Comparison of ENCODE assay signal across 1 cellular context in genomic region chr3:146544013-146544928, GRCh38.
TF ChIP-seq lines count a peak whose summit lies in the region.

Gene PLSCR1, minus strand, starts transcription at chr3:146544607. Its CDS starts 8,055 bp downstream, at chr3:146536552.

TF ChIP-seq in HepG2, 621 proteins besides CTCF, POLR2A, EP300 and RAD21 (continued from another document and continues in another):
- TF ChIP-seq HOMEZ (CRISPR knock-in tag; IDR thresholded peaks at IDR 0.05; ENCODE audit: low read depth) (no peak), ZNF337 (CRISPR knock-in tag; IDR thresholded peaks at IDR 0.05; ENCODE audit: borderline replicate concordance, low read depth) (no peak), THYN1 (CRISPR knock-in tag; IDR thresholded peaks at IDR 0.05; ENCODE audit: borderline replicate concordance, low read depth) (no peak), RBM39 (IDR thresholded peaks at IDR 0.05; ENCODE audit: low read depth, low read length, poor library complexity, severe bottlenecking) (peak; percentile 76), NFYC (CRISPR knock-in tag; IDR thresholded peaks at IDR 0.05) (peak; percentile 16; the same call in 1 of the 2 replicates), ZC3H13 (CRISPR knock-in tag; IDR thresholded peaks at IDR 0.05) (no peak), ZNF318 (CRISPR knock-in tag; IDR thresholded peaks at IDR 0.05) (0 out of 2 replicates have a peak, but pooled peaks have one; percentile 35), MIER2 (CRISPR knock-in tag; IDR thresholded peaks at IDR 0.05) (no peak), NR2F1 (CRISPR knock-in tag; IDR thresholded peaks at IDR 0.05) (peak in 1 of 2 experiments; percentile 8; a peak in 1 of 4 replicates), NKX3-1 (CRISPR knock-in tag; IDR thresholded peaks at IDR 0.05) (no peak), HDAC2 (CRISPR knock-in tag; IDR thresholded peaks at IDR 0.05) (peak; percentile 45; the same call in 1 of the 2 replicates), HNRNPK (IDR thresholded peaks at IDR 0.05; ENCODE audit: low read depth, low read length, poor library complexity, severe bottlenecking) (peak; percentile 65), ZZZ3 (CRISPR knock-in tag; IDR thresholded peaks at IDR 0.05; ENCODE audit: borderline replicate concordance) (no peak), BCL6 (CRISPR knock-in tag; IDR thresholded peaks at IDR 0.05) (peak; percentile 34; the same call in 1 of the 2 replicates), MAFG (CRISPR knock-in tag; IDR thresholded peaks at IDR 0.05) (no peak), ZBTB46 (CRISPR knock-in tag; IDR thresholded peaks at IDR 0.05; ENCODE audit: borderline replicate concordance) (no peak), TP53 (CRISPR knock-in tag; conservative IDR thresholded peaks at IDR 0.05) (no peak), ZNF317 (CRISPR knock-in tag; IDR thresholded peaks at IDR 0.05) (no peak; the same call in 1 of the 2 replicates), UBTF (CRISPR knock-in tag; IDR thresholded peaks at IDR 0.05) (peak; percentile 87), ZNF235 (CRISPR knock-in tag; IDR thresholded peaks at IDR 0.05; ENCODE audit: borderline replicate concordance) (no peak), ZNF740 (CRISPR knock-in tag; IDR thresholded peaks at IDR 0.05) (no peak), MIER3 (CRISPR knock-in tag; IDR thresholded peaks at IDR 0.05; ENCODE audit: borderline replicate concordance) (no peak; the same call in 1 of the 2 replicates), REPIN1 (CRISPR knock-in tag; IDR thresholded peaks at IDR 0.05; ENCODE audit: borderline replicate concordance, low read depth) (peak; percentile 85), BRF2 (CRISPR knock-in tag; IDR thresholded peaks at IDR 0.05) (peak; percentile 65; the same call in 1 of the 2 replicates), PLRG1 (conservative IDR thresholded peaks at IDR 0.05) (no peak), MAFF (IDR thresholded peaks at IDR 0.05; ENCODE audit: low read depth, low read length) (no peak), MBNL3 (CRISPR knock-in tag; conservative IDR thresholded peaks at IDR 0.05) (no peak), ISX (CRISPR knock-in tag; conservative IDR thresholded peaks at IDR 0.05) (no peak), ELF4 (CRISPR knock-in tag; IDR thresholded peaks at IDR 0.05; ENCODE audit: borderline replicate concordance) (no peak), ZFP36 (IDR thresholded peaks at IDR 0.05; ENCODE audit: borderline replicate concordance, low read depth, low read length, partially characterized antibody) (no peak), NR1H2 (CRISPR knock-in tag; IDR thresholded peaks at IDR 0.05; ENCODE audit: borderline replicate concordance, low read depth) (no peak), ERF (CRISPR knock-in tag; IDR thresholded peaks at IDR 0.05) (0 out of 2 replicates have a peak, but pooled peaks have one; percentile 33), ZSCAN20 (CRISPR knock-in tag; IDR thresholded peaks at IDR 0.05; ENCODE audit: borderline replicate concordance) (no peak), NFIC (IDR thresholded peaks at IDR 0.05; ENCODE audit: low read length) (no peak), ZMYM2 (CRISPR knock-in tag; IDR thresholded peaks at IDR 0.05) (no peak), ZNF614 (CRISPR knock-in tag; IDR thresholded peaks at IDR 0.05; ENCODE audit: borderline replicate concordance) (peak; percentile 60; the same call in 1 of the 2 replicates), CEBPB (IDR thresholded peaks at IDR 0.05; ENCODE audit: borderline replicate concordance, low read depth, low read length) (no peak)
- TF ChIP-seq, protein P1, sequence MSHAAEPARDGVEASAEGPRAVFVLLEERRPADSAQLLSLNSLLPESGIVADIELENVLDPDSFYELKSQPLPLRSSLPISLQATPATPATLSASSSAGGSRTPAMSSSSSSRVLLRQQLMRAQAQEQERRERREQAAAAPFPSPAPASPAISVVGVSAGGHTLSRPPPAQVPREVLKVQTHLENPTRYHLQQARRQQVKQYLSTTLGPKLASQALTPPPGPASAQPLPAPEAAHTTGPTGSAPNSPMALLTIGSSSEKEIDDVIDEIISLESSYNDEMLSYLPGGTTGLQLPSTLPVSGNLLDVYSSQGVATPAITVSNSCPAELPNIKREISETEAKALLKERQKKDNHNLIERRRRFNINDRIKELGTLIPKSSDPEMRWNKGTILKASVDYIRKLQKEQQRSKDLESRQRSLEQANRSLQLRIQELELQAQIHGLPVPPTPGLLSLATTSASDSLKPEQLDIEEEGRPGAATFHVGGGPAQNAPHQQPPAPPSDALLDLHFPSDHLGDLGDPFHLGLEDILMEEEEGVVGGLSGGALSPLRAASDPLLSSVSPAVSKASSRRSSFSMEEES (CRISPR knock-in tag; IDR thresholded peaks at IDR 0.05), result peak; percentile 62
- TF ChIP-seq, protein P2, sequence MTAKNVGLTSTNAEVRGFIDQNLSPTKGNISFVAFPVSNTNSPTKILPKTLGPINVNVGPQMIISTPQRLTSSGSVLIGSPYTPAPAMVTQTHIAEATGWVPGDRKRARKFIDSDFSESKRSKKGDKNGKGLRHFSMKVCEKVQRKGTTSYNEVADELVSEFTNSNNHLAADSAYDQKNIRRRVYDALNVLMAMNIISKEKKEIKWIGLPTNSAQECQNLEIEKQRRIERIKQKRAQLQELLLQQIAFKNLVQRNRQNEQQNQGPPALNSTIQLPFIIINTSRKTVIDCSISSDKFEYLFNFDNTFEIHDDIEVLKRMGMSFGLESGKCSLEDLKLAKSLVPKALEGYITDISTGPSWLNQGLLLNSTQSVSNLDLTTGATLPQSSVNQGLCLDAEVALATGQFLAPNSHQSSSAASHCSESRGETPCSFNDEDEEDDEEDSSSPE (CRISPR knock-in tag; IDR thresholded peaks at IDR 0.05), result peak; percentile 79
- TF ChIP-seq, protein P3, sequence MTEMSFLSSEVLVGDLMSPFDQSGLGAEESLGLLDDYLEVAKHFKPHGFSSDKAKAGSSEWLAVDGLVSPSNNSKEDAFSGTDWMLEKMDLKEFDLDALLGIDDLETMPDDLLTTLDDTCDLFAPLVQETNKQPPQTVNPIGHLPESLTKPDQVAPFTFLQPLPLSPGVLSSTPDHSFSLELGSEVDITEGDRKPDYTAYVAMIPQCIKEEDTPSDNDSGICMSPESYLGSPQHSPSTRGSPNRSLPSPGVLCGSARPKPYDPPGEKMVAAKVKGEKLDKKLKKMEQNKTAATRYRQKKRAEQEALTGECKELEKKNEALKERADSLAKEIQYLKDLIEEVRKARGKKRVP (CRISPR knock-in tag; IDR thresholded peaks at IDR 0.05), result no peak
- TF ChIP-seq, protein P4, sequence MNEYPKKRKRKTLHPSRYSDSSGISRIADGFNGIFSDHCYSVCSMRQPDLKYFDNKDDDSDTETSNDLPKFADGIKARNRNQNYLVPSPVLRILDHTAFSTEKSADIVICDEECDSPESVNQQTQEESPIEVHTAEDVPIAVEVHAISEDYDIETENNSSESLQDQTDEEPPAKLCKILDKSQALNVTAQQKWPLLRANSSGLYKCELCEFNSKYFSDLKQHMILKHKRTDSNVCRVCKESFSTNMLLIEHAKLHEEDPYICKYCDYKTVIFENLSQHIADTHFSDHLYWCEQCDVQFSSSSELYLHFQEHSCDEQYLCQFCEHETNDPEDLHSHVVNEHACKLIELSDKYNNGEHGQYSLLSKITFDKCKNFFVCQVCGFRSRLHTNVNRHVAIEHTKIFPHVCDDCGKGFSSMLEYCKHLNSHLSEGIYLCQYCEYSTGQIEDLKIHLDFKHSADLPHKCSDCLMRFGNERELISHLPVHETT (CRISPR knock-in tag; conservative IDR thresholded peaks at IDR 0.05), result no peak
